ENCODE assay signal across 25 cellular contexts in the genomic region with DNA sequence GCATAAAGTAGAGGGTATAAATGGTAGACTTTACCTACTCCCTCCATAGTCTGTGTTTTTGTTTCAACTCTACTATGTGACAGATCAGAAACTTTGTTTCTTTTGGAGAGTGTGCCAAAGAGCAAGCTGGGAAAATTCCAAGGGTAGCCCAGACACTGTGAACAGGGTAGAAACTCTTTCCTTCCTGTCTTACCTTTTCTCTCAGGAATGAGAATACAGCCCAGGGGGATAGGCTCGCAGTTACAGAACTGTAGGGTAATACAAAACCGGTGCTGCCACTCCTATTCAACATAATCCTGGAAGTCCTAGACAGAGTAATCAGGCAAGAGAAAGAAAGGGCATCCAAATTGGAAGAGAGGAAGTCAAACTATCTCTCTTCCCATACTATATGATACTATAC.
DNase-seq lines count a peak whose midpoint lies in the region; ATAC-seq, FAIRE-seq and TF ChIP-seq lines count a peak whose summit lies in the region.
"Had no signal": no experiment of that assay in that cellular context is flagged by ENCODE, and none has a peak within 500 bp of the region (broad histone marks: within the 10 kb centered on the region; RNA-seq: fewer than 3 reads in every experiment).

No MANE protein-coding gene starts in this region.

- H3K4me2 ChIP-seq in PC-3 (ENCODE audit: low read length): no peak overlapping the region
- H3K4me2 ChIP-seq: A549; BLaER1 treated with 17β-estradiol and CSF1 and Interleukin-3, amounts not matched to agents 10 nM and 100 nM had no signal

- BruUV-seq in PC-3 (replicated peaks; lab: Mats Ljungman, UMichigan): no TSS peak

- H3K27ac ChIP-seq in PC-3 (ENCODE audit: low read length): no peak overlapping the region
- H3K27ac ChIP-seq: A549; BLaER1 treated with 17β-estradiol and CSF1 and Interleukin-3, amounts not matched to agents 10 nM and 100 nM had no signal

- FAIRE-seq in GM12892 (lab: Jason Lieb, UNC): no peak
- FAIRE-seq: A549, D721Med, GM12891, GM19239, H54 had no signal

- TF ChIP-seq CTCF in PC-3 (conservative IDR thresholded peaks at IDR 0.05; ENCODE audit: low read depth, low read length): no peak
- no peak for TF ChIP-seq CTCF in epithelial cell of esophagus (IDR thresholded peaks at IDR 0.05; ENCODE audit: insufficient read depth, low read depth, low read length, missing control alignments)

- POLR2A ChIA-PET in PC-3 (lab: Charles Lee; ENCODE audit: unreplicated experiment): no interaction called here

- no peak overlapping the region for H3K9ac ChIP-seq in PC-3 (ENCODE audit: low read length)
- H3K9ac ChIP-seq: BLaER1 treated with 17β-estradiol and CSF1 and Interleukin-3, amounts not matched to agents 10 nM and 100 nM had no signal

- TF ChIP-seq POLR2A in GM12892 (IDR thresholded peaks at IDR 0.05; ENCODE audit: low read depth, low read length): no peak

- peak; percentile 6 for DNase-seq in ELF-1 (ENCODE audit: low read depth, low spot score)
- peak; percentile 33 for DNase-seq in PC-3
- peak; percentile 47 for DNase-seq in epithelial cell of esophagus (ENCODE audit: low read depth)
- DNase-seq in GM12892 (ENCODE audit: insufficient read length): no peak
- DNase-seq: 8988T; ACHN; AML-193; BE2C; CD4-positive, alpha-beta T cell; CD8-positive, alpha-beta memory T cell; DMS 273 treated with DMSO at 0.1 percent for 48 hours; DMS79; EL; GF-D8; GOT3; HFFc6 had no signal

- intact Hi-C loops in PC-3 (cut with micrococcal nuclease): no loop called here

- H2AFZ ChIP-seq in PC-3 (ENCODE audit: low read length): no peak overlapping the region

- no peaks in the 10 kb centered on the region for H3F3A ChIP-seq in PC-3 (ENCODE audit: low read length, unreplicated experiment)

- no peak overlapping the region for H3K4me3 ChIP-seq in PC-3 (ENCODE audit: low read length)
- no peak overlapping the region for H3K4me3 ChIP-seq in epithelial cell of esophagus (ENCODE audit: low read length)
- H3K4me3 ChIP-seq: A549; BLaER1 treated with 17β-estradiol and CSF1 and Interleukin-3, amounts not matched to agents 10 nM and 100 nM; HAP-1 had no signal

- no peaks in the 10 kb centered on the region for H3K9me2 ChIP-seq in PC-3 (replicated peaks; ENCODE audit: low read length)

- CTCF ChIA-PET in PC-3 (lab: Charles Lee): no interaction called here

- no peaks in the 10 kb centered on the region for H3K9me3 ChIP-seq in PC-3 (ENCODE audit: low read length)
- H3K9me3 ChIP-seq: A549, BE2C, HAP-1 had no signal

- H4K20me1 ChIP-seq in PC-3 (ENCODE audit: low read length): no peaks in the 10 kb centered on the region
- H4K20me1 ChIP-seq: BLaER1 treated with 17β-estradiol and CSF1 and Interleukin-3, amounts not matched to agents 10 nM and 100 nM had no signal

- H3K36me3 ChIP-seq in PC-3 (ENCODE audit: low read depth, low read length): no peaks in the 10 kb centered on the region
- H3K36me3 ChIP-seq: BE2C; BLaER1 treated with 17β-estradiol and CSF1 and Interleukin-3, amounts not matched to agents 10 nM and 100 nM; HAP-1 had no signal

- H3K27me3 ChIP-seq in PC-3 (ENCODE audit: low read length): no peaks in the 10 kb centered on the region
- H3K27me3 ChIP-seq: BE2C; BLaER1 treated with 17β-estradiol and CSF1 and Interleukin-3, amounts not matched to agents 10 nM and 100 nM had no signal

- H3K79me2 ChIP-seq in PC-3 (ENCODE audit: low read length): no peaks in the 10 kb centered on the region

- ATAC-seq in PC-3 (no peak), GM21619 (IDR thresholded peaks at IDR 0.05; ENCODE audit: unreplicated experiment) (no peak), GM21717 (IDR thresholded peaks at IDR 0.05; ENCODE audit: unreplicated experiment) (no peak)
- ATAC-seq: A549 had no signal

- H3K4me1 ChIP-seq in PC-3 (ENCODE audit: insufficient read depth, low read length): no peaks in the 10 kb centered on the region
- H3K4me1 ChIP-seq: A549; BE2C; BLaER1 treated with 17β-estradiol and CSF1 and Interleukin-3, amounts not matched to agents 10 nM and 100 nM; HAP-1 had no signal
